Comparison of ENCODE assay signal across 8 cellular contexts in genomic region chr9:70406446-70406862, GRCh38. TPM values are rescaled to one million over a fixed set of nuclear protein-coding genes. Genes with fewer than 3 reads are reported as not detected.
DNase-seq lines count a peak whose midpoint lies in the region; ATAC-seq, FAIRE-seq and TF ChIP-seq lines count a peak whose summit lies in the region.

No MANE protein-coding gene starts in this region.

- FAIRE-seq in kidney (lab: Jason Lieb, UNC) = no peak

- peak overlapping the region; percentile 71 to 81 for H3K27ac ChIP-seq in kidney (ENCODE audit: low read depth in 2 of 2, low read length in 2 of 2)

- peak overlapping the region; percentile 51; the same call in 1 of the 2 replicates for H3K4me3 ChIP-seq in GM08714 (ENCODE audit: low read length)
- peak overlapping the region; percentile 15 to 26 for H3K4me3 ChIP-seq in kidney (ENCODE audit: low read length in 2 of 2)

- peak overlapping the region; percentile 87 for H3K4me3 Mint-ChIP-seq in activated naive CD8-positive, alpha-beta T cell
- H3K4me3 Mint-ChIP-seq in stimulated activated naive CD8-positive, alpha-beta T cell treated with anti-CD3 and anti-CD28 coated beads, Interleukin-15, Interleukin-2, amounts not matched to agents 100 ng/mL and 50 ng/mL, for 24 hours = peak overlapping the region; percentile 83

- peaks cover 0 to 2% of the 10 kb centered on the region in 2 donors for H3K36me3 ChIP-seq in kidney (ENCODE audit: control insufficient read depth in 1 of 2, insufficient read depth in 2 of 2, low read length in 2 of 2)

- no peaks in the 10 kb centered on the region for H3K27me3 Mint-ChIP-seq in activated naive CD8-positive, alpha-beta T cell
- no peaks in the 10 kb centered on the region for H3K27me3 Mint-ChIP-seq in stimulated activated naive CD8-positive, alpha-beta T cell treated with anti-CD3 and anti-CD28 coated beads, Interleukin-15, Interleukin-2, amounts not matched to agents 100 ng/mL and 50 ng/mL, for 24 hours

- no peaks in the 10 kb centered on the region for H3K9me3 Mint-ChIP-seq in activated naive CD8-positive, alpha-beta T cell (ENCODE audit: low read depth)
- no peaks in the 10 kb centered on the region for H3K9me3 Mint-ChIP-seq in stimulated activated naive CD8-positive, alpha-beta T cell treated with anti-CD3 and anti-CD28 coated beads, Interleukin-15, Interleukin-2, amounts not matched to agents 100 ng/mL and 50 ng/mL, for 24 hours

- DNase-seq in kidney = no peak
- DNase-seq in NCI-H510A treated with DMSO at 0.1 percent for 48 hours (lab: John Stamatoyannopoulos, UW) = no peak
- DNase-seq in HK-2 (ENCODE audit: unreplicated experiment) = no peak

- H3K4me1 Mint-ChIP-seq in activated naive CD8-positive, alpha-beta T cell (ENCODE audit: low read depth) = peaks cover 85% of the 10 kb centered on the region
- H3K4me1 Mint-ChIP-seq in stimulated activated naive CD8-positive, alpha-beta T cell treated with anti-CD3 and anti-CD28 coated beads, Interleukin-15, Interleukin-2, amounts not matched to agents 100 ng/mL and 50 ng/mL, for 24 hours (ENCODE audit: low read depth) = peaks cover 87% of the 10 kb centered on the region

- intact Hi-C loops in kidney (cut with DNase I) = no loop called here

- H3K36me3 Mint-ChIP-seq in activated naive CD8-positive, alpha-beta T cell = no peaks in the 10 kb centered on the region
- no peaks in the 10 kb centered on the region for H3K36me3 Mint-ChIP-seq in stimulated activated naive CD8-positive, alpha-beta T cell treated with anti-CD3 and anti-CD28 coated beads, Interleukin-15, Interleukin-2, amounts not matched to agents 100 ng/mL and 50 ng/mL, for 24 hours (ENCODE audit: low read depth)

- TF ChIP-seq CTCF in kidney (IDR thresholded peaks at IDR 0.05; ENCODE audit: borderline replicate concordance, extremely low read depth, insufficient read depth) = no peak

- H3K4me1 ChIP-seq in kidney (ENCODE audit: control insufficient read depth in 1 of 2, insufficient read depth in 1 of 2, low read depth in 1 of 2, low read length in 2 of 2) = peaks cover 50 to 61% of the 10 kb centered on the region in 2 donors

- no peaks in the 10 kb centered on the region for H3K9me3 ChIP-seq in kidney (ENCODE audit: control insufficient read depth in 1 of 2, low read length in 2 of 2)

- H3K9ac ChIP-seq in kidney (ENCODE audit: low read length in 2 of 2) = peak overlapping the region in 1 of 2 donors; percentile 28

- ATAC-seq in GM21360 (IDR thresholded peaks at IDR 0.05; ENCODE audit: unreplicated experiment) (peak; percentile 74), HG03520 (IDR thresholded peaks at IDR 0.05; ENCODE audit: unreplicated experiment) (peak; percentile 63)

- H3K27ac Mint-ChIP-seq in activated naive CD8-positive, alpha-beta T cell = peak overlapping the region; percentile 97
- H3K27ac Mint-ChIP-seq in stimulated activated naive CD8-positive, alpha-beta T cell treated with anti-CD3 and anti-CD28 coated beads, Interleukin-15, Interleukin-2, amounts not matched to agents 100 ng/mL and 50 ng/mL, for 24 hours = peak overlapping the region; percentile 96

RNA-seq across cellular contexts. Expression of gene KLF9, which starts 8.0 kb away (rescaled TPM):
- total RNA-seq in kidney = 100 TPM
- 23.5 TPM for polyA plus RNA-seq in kidney (ENCODE audit: insufficient read depth, low read depth, low replicate concordance)
